Comparison of ENCODE assay signal across 8 cellular contexts in genomic region chr16:88681709-88682451, GRCh38. TPM values are rescaled to one million over a fixed set of nuclear protein-coding genes. Genes with fewer than 3 reads are reported as not detected.
A peak's percentile ranks its signal among the peaks of the same experiment; 100 is the strongest.
DNase-seq lines count a peak whose midpoint lies in the region; ATAC-seq and TF ChIP-seq lines count a peak whose summit lies in the region.

No MANE protein-coding gene starts in this region.

- no peak overlapping the region for H3K4me3 ChIP-seq in gastroesophageal sphincter

- peak overlapping the region; percentile 79 for H3K4me3 Mint-ChIP-seq in activated B cell treated with CpG ODN at 0.5 μM for 24 hours

- ATAC-seq in GM19351 (IDR thresholded peaks at IDR 0.05; ENCODE audit: unreplicated experiment) (peak; percentile 71), HG03432 (IDR thresholded peaks at IDR 0.05; ENCODE audit: unreplicated experiment) (peak; percentile 70), activated B cell treated with CpG ODN at 0.5 μM for 24 hours (ENCODE audit: low read depth) (peak; percentile 74), gastroesophageal sphincter (peak; percentile 32), GM19452 (IDR thresholded peaks at IDR 0.05; ENCODE audit: unreplicated experiment) (no peak)

- no peaks in the 10 kb centered on the region for H3K27me3 Mint-ChIP-seq in activated B cell treated with CpG ODN at 0.5 μM for 24 hours

- CTCF ChIA-PET in activated B cell treated with CpG ODN at 0.5 μM for 24 hours (lab: Charles Lee), result interaction anchor here (0.8 to 1.4 kb wide), 4 partner anchors 17 to 48 kb away, joined by 3 to 6 read pairs (median 4); no protein-coding TSS in a partner anchor

- no peak for TF ChIP-seq EP300 in gastroesophageal sphincter (IDR thresholded peaks at IDR 0.05)

- DNase-seq in Ammon's horn (ENCODE audit: low spot score), result peak; percentile 84
- DNase-seq in activated B cell treated with CpG ODN at 0.5 μM for 24 hours, result peak; percentile 62
- DNase-seq in stimulated activated CD4-positive, alpha-beta T cell treated with anti-CD3 and anti-CD28 coated beads, TNF-alpha, amount 100 ng/mL, for 48 hours (ENCODE audit: low read depth in 3 of 3), result peak; percentile 51 to 77 (median 75)
- DNase-seq in NCI-H510A treated with DMSO at 0.1 percent for 48 hours (lab: John Stamatoyannopoulos, UW), result no peak

- no peaks in the 10 kb centered on the region for H3K9me3 ChIP-seq in gastroesophageal sphincter

- H3K4me1 Mint-ChIP-seq in activated B cell treated with CpG ODN at 0.5 μM for 24 hours, result peaks cover 46% of the 10 kb centered on the region

- 17% methylated on average over 8 of the region's 21 CpGs; no CpG with 5 or more reads in 1 of the 2 donors for whole genome bisulfite sequencing in gastroesophageal sphincter (ENCODE audit: low coverage in 1 of 2), 2 donors

- H3K4me1 ChIP-seq in gastroesophageal sphincter, result peaks cover 0 to 29% (median 10%) of the 10 kb centered on the region in 3 donors

- H3K36me3 ChIP-seq in gastroesophageal sphincter, result no peaks in the 10 kb centered on the region

- H3K36me3 Mint-ChIP-seq in activated B cell treated with CpG ODN at 0.5 μM for 24 hours (ENCODE audit: low read depth), result peaks cover 8% of the 10 kb centered on the region

- POLR2A ChIA-PET in activated B cell treated with CpG ODN at 0.5 μM for 24 hours (lab: Charles Lee), result interaction anchor here (0.6 to 3.8 kb wide), 9 partner anchors 11 to 112 kb away, joined by 3 to 32 read pairs (median 5); partner anchors contain the start of genes CYBA, MVD and ZC3H18

- H3K27ac ChIP-seq in gastroesophageal sphincter, result peak overlapping the region in 2 of 4 donors; percentile 46 to 53

- TF ChIP-seq POLR2A in gastroesophageal sphincter (IDR thresholded peaks at IDR 0.05), result no peak

- H3K9me3 Mint-ChIP-seq in activated B cell treated with CpG ODN at 0.5 μM for 24 hours, result no peaks in the 10 kb centered on the region

- H3K27ac Mint-ChIP-seq in activated B cell treated with CpG ODN at 0.5 μM for 24 hours, result peak overlapping the region; percentile 93

- TF ChIP-seq CTCF in activated B cell treated with CpG ODN at 0.5 μM for 24 hours (IDR thresholded peaks at IDR 0.05), result no peak
- TF ChIP-seq CTCF in gastroesophageal sphincter (IDR thresholded peaks at IDR 0.05), result no peak

- intact Hi-C loops in activated B cell treated with CpG ODN at 0.5 μM for 24 hours (cut with micrococcal nuclease), result loop anchor here (1.0 to 10.0 kb wide), 5 partner anchors 19 to 227 kb away; partner anchors contain the start of genes CTU2, CYBA, MVD and RNF166

- H3K27me3 ChIP-seq in gastroesophageal sphincter, result peaks cover 92% of the 10 kb centered on the region

RNA-seq across cellular contexts. Expression of gene SNAI3, which starts 4.4 kb away (rescaled TPM):
- total RNA-seq in activated B cell treated with CpG ODN at 0.5 μM for 24 hours (1.5 and 2.7 TPM in 2 replicates), gastroesophageal sphincter (1 to 10 TPM in 2 of 4 donors, under 1 TPM in 1, not detected in 1; 0.39 to 1.7 (median 1.1) TPM)

RNA-seq across cellular contexts. Expression of gene MVD, which starts 19.0 kb away (rescaled TPM):
- total RNA-seq in activated B cell treated with CpG ODN at 0.5 μM for 24 hours (115 and 140 TPM in 2 replicates), gastroesophageal sphincter (10 to 100 TPM; 21.3 to 30.3 (median 26.6) TPM)

RNA-seq across cellular contexts. Expression of gene RNF166, which starts 24.3 kb away (rescaled TPM):
- total RNA-seq in activated B cell treated with CpG ODN at 0.5 μM for 24 hours (31.0 and 45.3 TPM in 2 replicates), gastroesophageal sphincter (10 to 100 TPM; 19.5 to 27.8 (median 22.3) TPM)

RNA-seq across cellular contexts. Expression of gene CTU2, which starts 24.4 kb away (rescaled TPM):
- total RNA-seq in activated B cell treated with CpG ODN at 0.5 μM for 24 hours (28.8 and 36.7 TPM in 2 replicates), gastroesophageal sphincter (10 to 100 TPM in 2 of 4 donors, 1 to 10 TPM in 2; 6.0 to 19.9 (median 10.7) TPM)

RNA-seq across cellular contexts. Expression of gene CYBA, which starts 31.0 kb away (rescaled TPM):
- 432 and 456 TPM in 2 replicates for total RNA-seq in activated B cell treated with CpG ODN at 0.5 μM for 24 hours
- total RNA-seq in gastroesophageal sphincter, result 100 to 1,000 TPM in 1 of 4 donors, 10 to 100 TPM in 3; 19.9 to 135 (median 79.1) TPM
